ENCODE assay signal across 8 cellular contexts in genomic region chr5:134138416-134139376, GRCh38. TPM values are rescaled to one million over a fixed set of nuclear protein-coding genes. Genes with fewer than 3 reads are reported as not detected.
DNase-seq lines count a peak whose midpoint lies in the region; ATAC-seq, FAIRE-seq and TF ChIP-seq lines count a peak whose summit lies in the region.

No MANE protein-coding gene starts in this region.

- no peak for TF ChIP-seq EP300 in tibial nerve (IDR thresholded peaks at IDR 0.05)

- ATAC-seq in GM21717 (IDR thresholded peaks at IDR 0.05; ENCODE audit: unreplicated experiment) (peak; percentile 77), pancreas (no peak)
- peak; percentile 87 for ATAC-seq in activated naive CD8-positive, alpha-beta T cell treated with anti-CD3 and anti-CD28 coated beads, Interleukin-2, amount 50 U/mL, for 24 hours

- no peak for FAIRE-seq in pancreas (lab: Jason Lieb, UNC)

- H3K27me3 ChIP-seq in pancreas (no peaks in the 10 kb centered on the region), tibial nerve (no peaks in the 10 kb centered on the region)

- H3K27me3 Mint-ChIP-seq in activated naive CD8-positive, alpha-beta T cell treated with anti-CD3 and anti-CD28 coated beads, Interleukin-2, amount 50 U/mL, for 24 hours = no peaks in the 10 kb centered on the region

- no peak overlapping the region for H3K27ac ChIP-seq in pancreas
- peak overlapping the region in 2 of 4 donors; percentile 23 to 32 for H3K27ac ChIP-seq in tibial nerve

- TF ChIP-seq CTCF in pancreas (IDR thresholded peaks at IDR 0.05) (no peak), tibial nerve (IDR thresholded peaks at IDR 0.05) (no peak)

- H3K9me3 Mint-ChIP-seq in activated naive CD8-positive, alpha-beta T cell treated with anti-CD3 and anti-CD28 coated beads, Interleukin-2, amount 50 U/mL, for 24 hours = no peaks in the 10 kb centered on the region

- H3K9me3 ChIP-seq in pancreas (no peaks in the 10 kb centered on the region), tibial nerve (no peaks in the 10 kb centered on the region)

- peaks cover 37% of the 10 kb centered on the region for H3K36me3 Mint-ChIP-seq in activated naive CD8-positive, alpha-beta T cell treated with anti-CD3 and anti-CD28 coated beads, Interleukin-2, amount 50 U/mL, for 24 hours (ENCODE audit: low read depth)

- intact Hi-C loops in pancreas (cut with DNase I) = loop anchor here in 1 of 3 donors (10.0 kb wide), 1 partner anchor 94 kb away; no protein-coding TSS in a partner anchor

- DNase-seq in GM04504 (ENCODE audit: low read depth) (peak; percentile 52), NCI-H226 (peak; percentile 69), pancreas (peak in 5 of 6 donors; percentile 1 to 46 (median 11)), COR-L47 (lab: John Stamatoyannopoulos, UW) (no peak), tibial nerve (ENCODE audit: low spot score in 2 of 2) (no peak), SK-N-DZ (ENCODE audit: low spot score) (no peak)
- peak; percentile 76 for DNase-seq in activated naive CD8-positive, alpha-beta T cell treated with anti-CD3 and anti-CD28 coated beads, Interleukin-2, amount 50 U/mL, for 24 hours

- H3K36me3 ChIP-seq in pancreas (peaks cover 0 to 20% (median 1%) of the 10 kb centered on the region in 3 donors), tibial nerve (peaks cover 0 to 78% (median 0%) of the 10 kb centered on the region in 3 donors)

- WGBS in pancreas, 2 donors = 83 to 96% methylated on average over 3 of the region's 3 CpGs
- WGBS in tibial nerve, 2 donors = 68 to 76% methylated on average over 3 of the region's 3 CpGs

- peak overlapping the region; percentile 79 for H3K27ac Mint-ChIP-seq in activated naive CD8-positive, alpha-beta T cell treated with anti-CD3 and anti-CD28 coated beads, Interleukin-2, amount 50 U/mL, for 24 hours

- H3K4me3 ChIP-seq in pancreas (no peak overlapping the region), tibial nerve (no peak overlapping the region)

- H3K4me1 ChIP-seq in pancreas = no peaks in the 10 kb centered on the region
- H3K4me1 ChIP-seq in tibial nerve = peaks cover 0 to 61% (median 3%) of the 10 kb centered on the region in 4 donors

- peak overlapping the region; percentile 50 for H3K4me3 Mint-ChIP-seq in activated naive CD8-positive, alpha-beta T cell treated with anti-CD3 and anti-CD28 coated beads, Interleukin-2, amount 50 U/mL, for 24 hours

- peaks cover 72% of the 10 kb centered on the region for H3K4me1 Mint-ChIP-seq in activated naive CD8-positive, alpha-beta T cell treated with anti-CD3 and anti-CD28 coated beads, Interleukin-2, amount 50 U/mL, for 24 hours

- TF ChIP-seq POLR2A in tibial nerve (IDR thresholded peaks at IDR 0.05) = no peak

RNA-seq across cellular contexts. Expression of gene TCF7, which starts 24.2 kb away (rescaled TPM):
- total RNA-seq in pancreas (10 to 100 TPM in 1 of 6 donors, 1 to 10 TPM in 5; 5.6 to 13.1 (median 7.7) TPM), tibial nerve (10 to 100 TPM in 1 of 4 donors, 1 to 10 TPM in 3; 2.5 to 13.2 (median 6.6) TPM)
- polyA plus RNA-seq in pancreas = 1 to 10 TPM; 1.9 to 4.6 TPM
- polyA plus RNA-seq in SK-N-DZ (2014; cell fraction: cytosol; rRNA removed) = 5.0 and 5.5 TPM in 2 replicates
- 9.4 and 10.4 TPM in 2 replicates for polyA plus RNA-seq in SK-N-DZ (2014; cell fraction: nucleus; rRNA removed)

RNA-seq across cellular contexts. Expression of gene SKP1, which starts 38.1 kb away (rescaled TPM):
- total RNA-seq in pancreas (100 to 1,000 TPM in 3 of 6 donors, 10 to 100 TPM in 3; 76.3 to 142 (median 97.6) TPM), tibial nerve (100 to 1,000 TPM; 173 to 311 (median 209) TPM)
- polyA plus RNA-seq in pancreas = 100 to 1,000 TPM in 1 of 2 donors, 10 to 100 TPM in 1; 67.5 to 252 TPM
- 635 and 699 TPM in 2 replicates for polyA plus RNA-seq in SK-N-DZ (2014; cell fraction: cytosol; rRNA removed)
- polyA plus RNA-seq in SK-N-DZ (2014; cell fraction: nucleus; rRNA removed) = 270 and 380 TPM in 2 replicates

Comparison
In these comparisons a context has a peak if more than half of its experiments do, and no peak if none do; other contexts are left out.
1. DNase-seq: peak in GM04504 (single experiment), NCI-H226 (single experiment), activated naive CD8-positive, alpha-beta T cell treated with anti-CD3 and anti-CD28 coated beads, Interleukin-2, amount 50 U/mL, for 24 hours (single experiment) and pancreas (5 of 6); none in COR-L47 (single experiment), tibial nerve (0 of 2) and SK-N-DZ (single experiment).
2. ATAC-seq: peak in GM21717 (single experiment) and activated naive CD8-positive, alpha-beta T cell treated with anti-CD3 and anti-CD28 coated beads, Interleukin-2, amount 50 U/mL, for 24 hours (single experiment); none in pancreas (0 of 4).